ENCODE assay signal across 8 cellular contexts in genomic region chr13:27920677-27921420, GRCh38. TPM values are rescaled to one million over a fixed set of nuclear protein-coding genes. Genes with fewer than 3 reads are reported as not detected.
DNase-seq lines count a peak whose midpoint lies in the region; ATAC-seq and TF ChIP-seq lines count a peak whose summit lies in the region.

No MANE protein-coding gene starts in this region.

- H3K36me3 ChIP-seq in hepatocyte (replicated peaks; ENCODE audit: insufficient read depth, low read depth): no peaks in the 10 kb centered on the region

- H3K79me2 ChIP-seq in hepatocyte: no peaks in the 10 kb centered on the region

- POLR2A ChIA-PET in activated CD4-positive, alpha-beta memory T cell treated with anti-CD3 and anti-CD28 coated beads, Interleukin-2, amount 10 ng/mL, durations not matched to agents 7 days and 5 days (lab: Charles Lee): interaction anchor here (1.3 kb wide), 1 partner anchor 10 kb away, joined by 3 read pairs; no protein-coding TSS in a partner anchor

- peak overlapping the region; percentile 69 for H2AFZ ChIP-seq in hepatocyte

- H3K27me3 ChIP-seq in hepatocyte: peaks cover 100% of the 10 kb centered on the region

- peak overlapping the region; percentile 62 for H3K4me3 ChIP-seq in hepatocyte

- H3K27ac ChIP-seq in hepatocyte: no peak overlapping the region

- peak overlapping the region; percentile 61 for H3K4me3 Mint-ChIP-seq in activated naive CD4-positive, alpha-beta T cell treated with anti-CD3 and anti-CD28 coated beads, Interleukin-2, amount 10 ng/mL, durations not matched to agents 7 days and 5 days
- peak overlapping the region; percentile 53 for H3K4me3 Mint-ChIP-seq in activated CD4-positive, alpha-beta memory T cell treated with anti-CD3 and anti-CD28 coated beads, Interleukin-2, amount 10 ng/mL, durations not matched to agents 7 days and 5 days
- H3K4me3 Mint-ChIP-seq in stimulated activated effector memory CD8-positive, alpha-beta T cell treated with anti-CD3 and anti-CD28 coated beads, Interleukin-12 subunit alpha, Interleukin-12 subunit beta, amount 100 ng/mL, for 72 hours: peak overlapping the region; percentile 74

- H3K9me3 Mint-ChIP-seq in activated naive CD4-positive, alpha-beta T cell treated with anti-CD3 and anti-CD28 coated beads, Interleukin-2, amount 10 ng/mL, durations not matched to agents 7 days and 5 days: no peaks in the 10 kb centered on the region
- no peaks in the 10 kb centered on the region for H3K9me3 Mint-ChIP-seq in activated CD4-positive, alpha-beta memory T cell treated with anti-CD3 and anti-CD28 coated beads, Interleukin-2, amount 10 ng/mL, durations not matched to agents 7 days and 5 days
- H3K9me3 Mint-ChIP-seq in stimulated activated effector memory CD8-positive, alpha-beta T cell treated with anti-CD3 and anti-CD28 coated beads, Interleukin-12 subunit alpha, Interleukin-12 subunit beta, amount 100 ng/mL, for 72 hours: no peaks in the 10 kb centered on the region

- H3K4me1 ChIP-seq in hepatocyte (ENCODE audit: insufficient read depth): peaks cover 19% of the 10 kb centered on the region

- ATAC-seq in stimulated activated effector memory CD8-positive, alpha-beta T cell treated with anti-CD3 and anti-CD28 coated beads, Interleukin-12 subunit alpha, Interleukin-12 subunit beta, amount 100 ng/mL, for 72 hours: peak; percentile 17
- ATAC-seq in GM21360 (IDR thresholded peaks at IDR 0.05; ENCODE audit: unreplicated experiment): no peak

- CTCF ChIA-PET in activated naive CD4-positive, alpha-beta T cell treated with anti-CD3 and anti-CD28 coated beads, Interleukin-2, amount 10 ng/mL, durations not matched to agents 7 days and 5 days (lab: Charles Lee): interaction anchor here (0.6 to 2.3 kb wide), 6 partner anchors 31 to 661 kb away, joined by 3 to 6 read pairs (median 4); no protein-coding TSS in a partner anchor
- CTCF ChIA-PET in activated CD4-positive, alpha-beta memory T cell treated with anti-CD3 and anti-CD28 coated beads, Interleukin-2, amount 10 ng/mL, durations not matched to agents 7 days and 5 days (lab: Charles Lee): interaction anchor here (1.0 to 1.9 kb wide), 2 partner anchors 33 to 90 kb away, joined by 3 to 6 read pairs; no protein-coding TSS in a partner anchor

- WGBS in hepatocyte (ENCODE audit: low lambda C conversion rate, missing lambda C conversion rate): 3% methylated on average over 40 of the region's 40 CpGs

- peak overlapping the region; percentile 3 for H3K27ac Mint-ChIP-seq in activated naive CD4-positive, alpha-beta T cell treated with anti-CD3 and anti-CD28 coated beads, Interleukin-2, amount 10 ng/mL, durations not matched to agents 7 days and 5 days
- peak overlapping the region; percentile 52 for H3K27ac Mint-ChIP-seq in activated CD4-positive, alpha-beta memory T cell treated with anti-CD3 and anti-CD28 coated beads, Interleukin-2, amount 10 ng/mL, durations not matched to agents 7 days and 5 days
- H3K27ac Mint-ChIP-seq in stimulated activated effector memory CD8-positive, alpha-beta T cell treated with anti-CD3 and anti-CD28 coated beads, Interleukin-12 subunit alpha, Interleukin-12 subunit beta, amount 100 ng/mL, for 72 hours: no peak overlapping the region

- peaks cover 9% of the 10 kb centered on the region for H3K36me3 Mint-ChIP-seq in activated naive CD4-positive, alpha-beta T cell treated with anti-CD3 and anti-CD28 coated beads, Interleukin-2, amount 10 ng/mL, durations not matched to agents 7 days and 5 days
- peaks cover 2% of the 10 kb centered on the region for H3K36me3 Mint-ChIP-seq in activated CD4-positive, alpha-beta memory T cell treated with anti-CD3 and anti-CD28 coated beads, Interleukin-2, amount 10 ng/mL, durations not matched to agents 7 days and 5 days (ENCODE audit: low read depth)
- H3K36me3 Mint-ChIP-seq in stimulated activated effector memory CD8-positive, alpha-beta T cell treated with anti-CD3 and anti-CD28 coated beads, Interleukin-12 subunit alpha, Interleukin-12 subunit beta, amount 100 ng/mL, for 72 hours: peaks cover 9% of the 10 kb centered on the region

- DNase-seq in activated naive CD4-positive, alpha-beta T cell treated with anti-CD3 and anti-CD28 coated beads, Interleukin-2, amount 10 ng/mL, durations not matched to agents 7 days and 5 days: no peak
- no peak for DNase-seq in activated naive CD4-positive, alpha-beta T cell treated with anti-CD3 and anti-CD28 coated beads, Interleukin-2, amount 50 U/mL, for 16 hours
- no peak for DNase-seq in activated CD4-positive, alpha-beta memory T cell treated with anti-CD3 and anti-CD28 coated beads, Interleukin-2, amount 10 ng/mL, durations not matched to agents 7 days and 5 days
- DNase-seq in hepatocyte (ENCODE audit: low spot score) (no peak), activated gamma-delta T cell (lab: John Stamatoyannopoulos, UW) (no peak)
- DNase-seq in stimulated activated effector memory CD8-positive, alpha-beta T cell treated with anti-CD3 and anti-CD28 coated beads, Interleukin-12 subunit alpha, Interleukin-12 subunit beta, amount 100 ng/mL, for 72 hours (ENCODE audit: low spot score in 2 of 2): peak in 1 of 2 donors; percentile 61
- no peak for DNase-seq in activated CD4-positive, alpha-beta T cell treated with anti-CD3 and anti-CD28 coated beads, Interleukin-2, amount 50 U/mL, for 48 hours

- H3K4me2 ChIP-seq in hepatocyte: peak overlapping the region; percentile 93

- no peaks in the 10 kb centered on the region for H3K9me2 ChIP-seq in hepatocyte (replicated peaks; ENCODE audit: insufficient read depth)

- no peak for TF ChIP-seq CTCF in hepatocyte (IDR thresholded peaks at IDR 0.05; ENCODE audit: poor library complexity)

- no peaks in the 10 kb centered on the region for H4K20me1 ChIP-seq in hepatocyte (ENCODE audit: insufficient read depth, poor library complexity, severe bottlenecking)

- peaks cover 17% of the 10 kb centered on the region for H3K4me1 Mint-ChIP-seq in activated naive CD4-positive, alpha-beta T cell treated with anti-CD3 and anti-CD28 coated beads, Interleukin-2, amount 10 ng/mL, durations not matched to agents 7 days and 5 days
- H3K4me1 Mint-ChIP-seq in activated CD4-positive, alpha-beta memory T cell treated with anti-CD3 and anti-CD28 coated beads, Interleukin-2, amount 10 ng/mL, durations not matched to agents 7 days and 5 days: peaks cover 14% of the 10 kb centered on the region
- peaks cover 49% of the 10 kb centered on the region for H3K4me1 Mint-ChIP-seq in stimulated activated effector memory CD8-positive, alpha-beta T cell treated with anti-CD3 and anti-CD28 coated beads, Interleukin-12 subunit alpha, Interleukin-12 subunit beta, amount 100 ng/mL, for 72 hours

- H3K9me3 ChIP-seq in hepatocyte (ENCODE audit: low read depth): no peaks in the 10 kb centered on the region

- H3K27me3 Mint-ChIP-seq in activated naive CD4-positive, alpha-beta T cell treated with anti-CD3 and anti-CD28 coated beads, Interleukin-2, amount 10 ng/mL, durations not matched to agents 7 days and 5 days: peaks cover 100% of the 10 kb centered on the region
- peaks cover 83% of the 10 kb centered on the region for H3K27me3 Mint-ChIP-seq in activated CD4-positive, alpha-beta memory T cell treated with anti-CD3 and anti-CD28 coated beads, Interleukin-2, amount 10 ng/mL, durations not matched to agents 7 days and 5 days

RNA-seq across cellular contexts. Expression of gene PDX1, which starts 1.0 kb away (rescaled TPM):
- total RNA-seq in activated CD4-positive, alpha-beta memory T cell treated with anti-CD3 and anti-CD28 coated beads, Interleukin-2, amount 10 ng/mL, durations not matched to agents 7 days and 5 days: not detected
- 0.20 and 1.3 TPM in 2 replicates for total RNA-seq in hepatocyte
- 0.95 and 1.8 TPM in 2 replicates for polyA plus RNA-seq in hepatocyte

RNA-seq across cellular contexts. Expression of gene CDX2, which starts 48.3 kb away (rescaled TPM):
- not detected for total RNA-seq in activated CD4-positive, alpha-beta memory T cell treated with anti-CD3 and anti-CD28 coated beads, Interleukin-2, amount 10 ng/mL, durations not matched to agents 7 days and 5 days
- total RNA-seq in hepatocyte: 34.6 and 40.0 TPM in 2 replicates
- polyA plus RNA-seq in hepatocyte: 52.4 and 60.6 TPM in 2 replicates

Comparison
In these comparisons a context has a peak if more than half of its experiments do, and no peak if none do; other contexts are left out.
1. RNA of gene CDX2, which starts 48.3 kb away (total RNA-seq): 34.6 to 40.0 TPM in hepatocyte; not detected in activated CD4-positive, alpha-beta memory T cell treated with anti-CD3 and anti-CD28 coated beads, Interleukin-2, amount 10 ng/mL, durations not matched to agents 7 days and 5 days; every median in the first group is over 10 times any median in the second.
2. Peak in every context shown above with its lines, with median percentiles within 50 percentile points of each other: H3K4me3 Mint-ChIP-seq.